37 cellular contexts compared by ENCODE assay signal in genomic region chr18:40662898-40663437, GRCh38.
"Had no signal": no experiment of that assay in that cellular context is flagged by ENCODE, and none has a peak within 500 bp of the region (broad histone marks: within the 10 kb centered on the region; RNA-seq: fewer than 3 reads in every experiment).

No MANE protein-coding gene starts in this region.

- H3K36me3 Mint-ChIP-seq: activated CD8-positive, alpha-beta memory T cell treated with anti-CD3 and anti-CD28 coated beads, Interleukin-2, amount 10 ng/mL, durations not matched to agents 7 days and 5 days; activated naive CD4-positive, alpha-beta T cell treated with anti-CD3 and anti-CD28 coated beads, Interleukin-2, amount 10 ng/mL, durations not matched to agents 7 days and 5 days; activated naive CD4-positive, alpha-beta T cell treated with anti-CD3 and anti-CD28 coated beads, Interleukin-2, amount 50 U/mL, for 24 hours; activated naive CD8-positive, alpha-beta T cell; activated naive CD8-positive, alpha-beta T cell treated with anti-CD3 and anti-CD28 coated beads, Interleukin-2, amount 10 ng/mL, durations not matched to agents 7 days and 5 days; brain; WTC11 had no signal

- H3K27ac ChIP-seq: ascending aorta, cardiac muscle cell, WERI-Rb-1 had no signal

- H3K27me3 ChIP-seq: ascending aorta, cardiac muscle cell had no signal

- H3K27ac Mint-ChIP-seq: activated CD4-positive, alpha-beta memory T cell treated with anti-CD3 and anti-CD28 coated beads, Interleukin-2, amount 10 ng/mL, durations not matched to agents 7 days and 5 days; activated CD4-positive, alpha-beta T cell treated with anti-CD3 and anti-CD28 coated beads for 36 hours; activated CD4-positive, alpha-beta T cell treated with anti-CD3 and anti-CD28 coated beads, Interleukin-2, amount 10 ng/mL, durations not matched to agents 7 days and 5 days; activated CD8-positive, alpha-beta memory T cell treated with anti-CD3 and anti-CD28 coated beads, Interleukin-2, amount 10 ng/mL, durations not matched to agents 7 days and 5 days; activated CD8-positive, alpha-beta T cell treated with anti-CD3 and anti-CD28 coated beads, Interleukin-2, amount 10 ng/mL, durations not matched to agents 7 days and 5 days; activated naive CD4-positive, alpha-beta T cell treated with anti-CD3 and anti-CD28 coated beads, Interleukin-2, amount 10 ng/mL, durations not matched to agents 7 days and 5 days; activated naive CD4-positive, alpha-beta T cell treated with anti-CD3 and anti-CD28 coated beads, Interleukin-2, amount 50 U/mL, for 24 hours; activated naive CD8-positive, alpha-beta T cell; activated naive CD8-positive, alpha-beta T cell treated with anti-CD3 and anti-CD28 coated beads, Interleukin-2, amount 10 ng/mL, durations not matched to agents 7 days and 5 days; activated naive CD8-positive, alpha-beta T cell treated with anti-CD3 and anti-CD28 coated beads, Interleukin-2, amount 50 U/mL, for 24 hours; activated T-cell treated with anti-CD3 and anti-CD28 coated beads, Interleukin-2, amount 50 U/mL, for 24 hours; activated T-helper 2 cell treated with anti-CD3 and anti-CD28 coated beads, Interferon-gamma antibody, Interleukin-2, Interleukin-4, amounts not matched to agents 10 μg/mL and 5 μg/mL and 100 μg/mL, durations not matched to agents 14 hours and 24 hours and 36 hours; brain; T-helper 1 cell treated with Interleukin-12 subunit alpha and Interleukin-12 subunit beta and Interleukin-4 antibody, amounts not matched to agents 30 μg/mL and 1 μg/mL, for 36 hours; T-helper 2 cell treated with Interferon-gamma antibody and Interleukin-4, amounts not matched to agents 5 μg/mL and 100 μg/mL, for 36 hours; WTC11 had no signal

- H3K4me3 ChIP-seq: ascending aorta, cardiac muscle cell had no signal

- H3K4me1 ChIP-seq: ascending aorta had no signal

- DNase-seq: activated CD4-positive, alpha-beta memory T cell treated with anti-CD3 and anti-CD28 coated beads, Interleukin-2, amount 10 ng/mL, durations not matched to agents 7 days and 5 days; activated CD4-positive, alpha-beta T cell treated with anti-CD3 and anti-CD28 coated beads for 1 hour; activated CD4-positive, alpha-beta T cell treated with anti-CD3 and anti-CD28 coated beads for 36 hours; activated CD4-positive, alpha-beta T cell treated with anti-CD3 and anti-CD28 coated beads for 48 hours; activated CD4-positive, alpha-beta T cell treated with anti-CD3 and anti-CD28 coated beads, Interleukin-2, amount 10 ng/mL, durations not matched to agents 7 days and 5 days; activated CD4-positive, alpha-beta T cell treated with anti-CD3 and anti-CD28 coated beads, Interleukin-2, amount 50 U/mL, for 48 hours; activated CD4-positive, CD25-positive, alpha-beta regulatory T cell; activated CD8-positive, alpha-beta memory T cell treated with anti-CD3 and anti-CD28 coated beads for 24 hours; activated CD8-positive, alpha-beta memory T cell treated with anti-CD3 and anti-CD28 coated beads, Interleukin-2, amount 10 ng/mL, durations not matched to agents 7 days and 5 days; activated CD8-positive, alpha-beta memory T cell treated with anti-CD3 and anti-CD28 coated beads, Interleukin-2, amount 50 U/mL, for 48 hours; activated CD8-positive, alpha-beta T cell treated with anti-CD3 and anti-CD28 coated beads, Interleukin-2, amount 10 ng/mL, durations not matched to agents 7 days and 5 days; activated effector memory CD4-positive, alpha-beta T cell treated with Interleukin-2 at 50 U/mL for 16 hours; activated gamma-delta T cell; activated naive CD4-positive, alpha-beta T cell treated with anti-CD3 and anti-CD28 coated beads, Interleukin-2, amount 10 ng/mL, durations not matched to agents 7 days and 5 days; activated naive CD4-positive, alpha-beta T cell treated with Interleukin-2 at 50 U/mL for 16 hours; activated naive CD8-positive, alpha-beta T cell treated with anti-CD3 and anti-CD28 coated beads, Interleukin-2, amount 10 ng/mL, durations not matched to agents 7 days and 5 days; activated naive CD8-positive, alpha-beta T cell treated with anti-CD3 and anti-CD28 coated beads, Interleukin-2, amount 50 U/mL, for 24 hours; activated T-cell treated with anti-CD3 and anti-CD28 coated beads, Interleukin-2, amount 50 U/mL, for 24 hours; activated T-cell treated with anti-CD3 and anti-CD28 coated beads, Interleukin-2, amount 50 U/mL, for 48 hours; amygdala; anterior cingulate cortex; cerebellar nuclear complex; T-helper 1 cell; T-helper 2 cell; T-helper 9 cell; WERI-Rb-1 had no signal

- H3K27me3 Mint-ChIP-seq: activated CD4-positive, alpha-beta memory T cell treated with anti-CD3 and anti-CD28 coated beads, Interleukin-2, amount 10 ng/mL, durations not matched to agents 7 days and 5 days; activated CD4-positive, alpha-beta T cell treated with anti-CD3 and anti-CD28 coated beads for 36 hours; activated CD4-positive, alpha-beta T cell treated with anti-CD3 and anti-CD28 coated beads, Interleukin-2, amount 10 ng/mL, durations not matched to agents 7 days and 5 days; activated CD8-positive, alpha-beta memory T cell treated with anti-CD3 and anti-CD28 coated beads, Interleukin-2, amount 10 ng/mL, durations not matched to agents 7 days and 5 days; activated naive CD4-positive, alpha-beta T cell treated with anti-CD3 and anti-CD28 coated beads, Interleukin-2, amount 10 ng/mL, durations not matched to agents 7 days and 5 days; activated naive CD4-positive, alpha-beta T cell treated with anti-CD3 and anti-CD28 coated beads, Interleukin-2, amount 50 U/mL, for 24 hours; activated naive CD8-positive, alpha-beta T cell; activated naive CD8-positive, alpha-beta T cell treated with anti-CD3 and anti-CD28 coated beads, Interleukin-2, amount 10 ng/mL, durations not matched to agents 7 days and 5 days; activated naive CD8-positive, alpha-beta T cell treated with anti-CD3 and anti-CD28 coated beads, Interleukin-2, amount 50 U/mL, for 24 hours; activated T-cell treated with anti-CD3 and anti-CD28 coated beads, Interleukin-2, amount 50 U/mL, for 24 hours; brain; central memory CD8-positive, alpha-beta T cell had no signal

- H3K4me1 Mint-ChIP-seq: activated CD4-positive, alpha-beta memory T cell treated with anti-CD3 and anti-CD28 coated beads, Interleukin-2, amount 10 ng/mL, durations not matched to agents 7 days and 5 days; activated CD4-positive, alpha-beta T cell treated with anti-CD3 and anti-CD28 coated beads for 36 hours; activated CD4-positive, alpha-beta T cell treated with anti-CD3 and anti-CD28 coated beads, Interleukin-2, amount 10 ng/mL, durations not matched to agents 7 days and 5 days; activated CD8-positive, alpha-beta memory T cell treated with anti-CD3 and anti-CD28 coated beads, Interleukin-2, amount 10 ng/mL, durations not matched to agents 7 days and 5 days; activated naive CD4-positive, alpha-beta T cell treated with anti-CD3 and anti-CD28 coated beads, Interleukin-2, amount 10 ng/mL, durations not matched to agents 7 days and 5 days; activated naive CD4-positive, alpha-beta T cell treated with anti-CD3 and anti-CD28 coated beads, Interleukin-2, amount 50 U/mL, for 24 hours; activated naive CD8-positive, alpha-beta T cell treated with anti-CD3 and anti-CD28 coated beads, Interleukin-2, amount 10 ng/mL, durations not matched to agents 7 days and 5 days; activated naive CD8-positive, alpha-beta T cell treated with anti-CD3 and anti-CD28 coated beads, Interleukin-2, amount 50 U/mL, for 24 hours; central memory CD8-positive, alpha-beta T cell; WTC11 had no signal

- H3K36me3 ChIP-seq: ascending aorta, cardiac muscle cell, WERI-Rb-1 had no signal

- ATAC-seq: activated CD4-positive, alpha-beta T cell treated with anti-CD3 and anti-CD28 coated beads for 36 hours; activated CD4-positive, CD25-positive, alpha-beta regulatory T cell treated with anti-CD3 and anti-CD28 coated beads, Interleukin-2, amount 50 U/mL, for 24 hours; activated CD8-positive, alpha-beta memory T cell treated with anti-CD3 and anti-CD28 coated beads, Interleukin-2, amount 10 ng/mL, durations not matched to agents 7 days and 5 days; activated CD8-positive, alpha-beta T cell treated with anti-CD3 and anti-CD28 coated beads, Interleukin-2, amount 10 ng/mL, durations not matched to agents 7 days and 5 days; activated naive CD8-positive, alpha-beta T cell treated with anti-CD3 and anti-CD28 coated beads, Interleukin-2, amount 50 U/mL, for 24 hours; WTC11 had no signal

- H3K9me3 ChIP-seq: ascending aorta had no signal

- H3K4me3 Mint-ChIP-seq: activated CD4-positive, alpha-beta memory T cell treated with anti-CD3 and anti-CD28 coated beads, Interleukin-2, amount 10 ng/mL, durations not matched to agents 7 days and 5 days; activated CD4-positive, alpha-beta T cell treated with anti-CD3 and anti-CD28 coated beads for 36 hours; activated CD4-positive, alpha-beta T cell treated with anti-CD3 and anti-CD28 coated beads, Interleukin-2, amount 10 ng/mL, durations not matched to agents 7 days and 5 days; activated CD8-positive, alpha-beta memory T cell treated with anti-CD3 and anti-CD28 coated beads, Interleukin-2, amount 10 ng/mL, durations not matched to agents 7 days and 5 days; activated CD8-positive, alpha-beta T cell treated with anti-CD3 and anti-CD28 coated beads, Interleukin-2, amount 10 ng/mL, durations not matched to agents 7 days and 5 days; activated naive CD4-positive, alpha-beta T cell treated with anti-CD3 and anti-CD28 coated beads, Interleukin-2, amount 10 ng/mL, durations not matched to agents 7 days and 5 days; activated naive CD4-positive, alpha-beta T cell treated with anti-CD3 and anti-CD28 coated beads, Interleukin-2, amount 50 U/mL, for 24 hours; activated naive CD8-positive, alpha-beta T cell; activated naive CD8-positive, alpha-beta T cell treated with anti-CD3 and anti-CD28 coated beads, Interleukin-2, amount 10 ng/mL, durations not matched to agents 7 days and 5 days; activated naive CD8-positive, alpha-beta T cell treated with anti-CD3 and anti-CD28 coated beads, Interleukin-2, amount 50 U/mL, for 24 hours; activated T-cell treated with anti-CD3 and anti-CD28 coated beads, Interleukin-2, amount 50 U/mL, for 24 hours; brain; central memory CD8-positive, alpha-beta T cell; T-helper 1 cell treated with Interleukin-12 subunit alpha and Interleukin-12 subunit beta and Interleukin-4 antibody, amounts not matched to agents 30 μg/mL and 1 μg/mL, for 36 hours; T-helper 2 cell treated with Interferon-gamma antibody and Interleukin-4, amounts not matched to agents 5 μg/mL and 100 μg/mL, for 36 hours; WTC11 had no signal
